In the genomic region with DNA sequence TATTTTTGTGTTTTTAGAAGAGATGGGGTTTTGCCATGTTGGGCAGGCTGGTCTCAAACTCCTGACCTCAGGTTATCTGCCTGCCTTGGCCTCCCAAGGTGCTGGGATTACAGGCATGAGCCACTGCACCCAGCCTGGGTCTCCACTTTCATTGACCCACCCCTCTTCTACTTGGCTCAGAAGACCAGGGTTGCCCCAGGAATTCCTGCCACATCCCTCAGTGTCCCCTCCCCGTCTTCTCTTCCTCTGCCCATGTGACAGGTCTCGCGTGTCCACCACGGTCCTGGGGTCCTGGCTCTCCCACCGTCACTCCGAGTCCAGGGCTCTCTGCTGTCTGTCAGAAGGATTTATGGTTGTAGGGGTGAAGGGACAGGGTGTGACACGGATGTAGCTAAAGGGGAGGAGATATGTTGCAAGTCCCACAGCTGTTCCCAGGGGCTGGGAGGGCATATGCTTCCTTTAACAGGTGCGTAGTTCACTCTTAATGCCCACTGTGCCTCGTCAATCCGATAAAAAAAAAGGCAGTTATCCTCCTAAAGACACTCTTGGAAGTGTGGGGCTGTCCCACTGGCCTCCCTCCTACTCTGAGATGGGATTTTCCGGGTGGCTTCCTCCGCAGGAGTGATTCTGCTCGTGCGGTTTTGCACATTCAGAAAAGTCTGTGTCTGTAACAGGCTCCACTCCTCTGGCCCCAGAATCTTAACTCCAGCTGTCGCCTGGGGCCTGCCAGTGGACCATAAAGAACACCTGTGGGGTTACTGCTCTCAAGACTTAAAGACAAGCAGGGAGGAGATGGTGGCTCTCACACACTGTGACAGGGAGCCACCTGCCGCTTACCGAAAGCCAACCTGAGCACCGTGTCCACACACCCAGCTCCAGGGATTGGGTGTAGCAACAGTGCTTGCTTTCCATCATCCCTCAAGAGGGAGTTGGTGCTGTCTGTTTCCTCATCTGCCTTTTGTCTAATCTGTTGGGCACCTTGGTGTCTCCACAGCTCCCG, we compare ENCODE assay signal across 14 cellular contexts. TPM values are rescaled to one million over a fixed set of nuclear protein-coding genes. Genes with fewer than 3 reads are reported as not detected.
"Had no signal": no experiment of that assay in that cellular context is flagged by ENCODE, and none has a peak within 500 bp of the region (broad histone marks: within the 10 kb centered on the region; RNA-seq: fewer than 3 reads in every experiment).

No MANE protein-coding gene starts in this region.

- DNase-seq: activated CD4-positive, CD25-positive, alpha-beta regulatory T cell treated with anti-CD3 and anti-CD28 coated beads, Interleukin-2, amount 50 U/mL, for 72 hours; activated naive CD4-positive, alpha-beta T cell treated with anti-CD3 and anti-CD28 coated beads, Interleukin-2, amount 10 ng/mL, durations not matched to agents 7 days and 5 days; activated T-cell treated with anti-CD3 and anti-CD28 coated beads for 4 hours; erythroblast; gastrocnemius medialis; heart right ventricle; left cardiac atrium; naive thymus-derived CD8-positive, alpha-beta T cell; nucleus accumbens; T-helper 1 cell; T1000; testis had no signal

- H3K27ac Mint-ChIP-seq: activated naive CD4-positive, alpha-beta T cell treated with anti-CD3 and anti-CD28 coated beads, Interleukin-2, amount 10 ng/mL, durations not matched to agents 7 days and 5 days; naive thymus-derived CD8-positive, alpha-beta T cell; stimulated activated naive CD8-positive, alpha-beta T cell treated with anti-CD3 and anti-CD28 coated beads, Interleukin-15, Interleukin-2, amounts not matched to agents 100 ng/mL and 50 ng/mL, for 24 hours had no signal

- H3K36me3 Mint-ChIP-seq: activated naive CD4-positive, alpha-beta T cell treated with anti-CD3 and anti-CD28 coated beads, Interleukin-2, amount 10 ng/mL, durations not matched to agents 7 days and 5 days; naive thymus-derived CD8-positive, alpha-beta T cell had no signal

- H3K9me3 Mint-ChIP-seq: activated naive CD4-positive, alpha-beta T cell treated with anti-CD3 and anti-CD28 coated beads, Interleukin-2, amount 10 ng/mL, durations not matched to agents 7 days and 5 days; stimulated activated naive CD8-positive, alpha-beta T cell treated with anti-CD3 and anti-CD28 coated beads, Interleukin-15, Interleukin-2, amounts not matched to agents 100 ng/mL and 50 ng/mL, for 24 hours had no signal

- ATAC-seq: gastrocnemius medialis; heart right ventricle; left cardiac atrium; naive thymus-derived CD8-positive, alpha-beta T cell had no signal

- H3K4me1 Mint-ChIP-seq: activated naive CD4-positive, alpha-beta T cell treated with anti-CD3 and anti-CD28 coated beads, Interleukin-2, amount 10 ng/mL, durations not matched to agents 7 days and 5 days; naive thymus-derived CD8-positive, alpha-beta T cell had no signal

- H3K4me3 Mint-ChIP-seq: activated naive CD4-positive, alpha-beta T cell treated with anti-CD3 and anti-CD28 coated beads, Interleukin-2, amount 10 ng/mL, durations not matched to agents 7 days and 5 days; naive thymus-derived CD8-positive, alpha-beta T cell; stimulated activated naive CD8-positive, alpha-beta T cell treated with anti-CD3 and anti-CD28 coated beads, Interleukin-15, Interleukin-2, amounts not matched to agents 100 ng/mL and 50 ng/mL, for 24 hours had no signal

RNA-seq across cellular contexts. Expression of a gene that starts 36.7 kb away (rescaled TPM):
- total RNA-seq: gastrocnemius medialis; heart right ventricle; left cardiac atrium; naive thymus-derived CD8-positive, alpha-beta T cell; smooth muscle cell had no signal
